In the genomic region with DNA sequence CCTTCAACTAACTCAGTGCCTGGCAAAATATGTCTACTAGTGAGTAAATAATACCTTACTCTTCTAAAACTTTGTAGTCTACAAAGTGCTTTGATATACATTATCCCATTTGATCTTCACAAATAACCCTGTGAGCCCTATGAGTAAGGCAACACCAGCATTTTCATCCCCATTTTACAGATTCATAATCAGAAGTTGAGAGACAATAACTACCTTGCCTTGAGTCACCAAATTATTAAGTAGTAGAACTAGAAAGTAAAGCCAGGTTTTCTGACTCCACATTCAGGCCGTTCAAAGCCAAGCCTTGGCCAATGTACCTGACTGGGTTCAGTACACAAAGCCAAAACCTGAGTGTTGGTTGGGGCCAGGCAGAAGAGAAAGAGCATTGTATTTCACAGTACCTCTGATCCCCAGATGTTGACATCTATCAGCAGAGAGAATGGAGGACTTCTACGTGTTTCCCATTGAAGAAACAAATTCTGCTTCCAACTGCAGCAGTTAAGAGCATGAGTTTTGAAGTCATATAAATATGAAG, we compare ENCODE assay signal across 1 cellular context.
TF ChIP-seq lines count a peak whose summit lies in the region.

No MANE protein-coding gene starts in this region.

TF ChIP-seq in HepG2, 621 proteins besides CTCF, POLR2A, EP300 and RAD21 (continued from another document and continues in another):
- TF ChIP-seq, protein P1, sequence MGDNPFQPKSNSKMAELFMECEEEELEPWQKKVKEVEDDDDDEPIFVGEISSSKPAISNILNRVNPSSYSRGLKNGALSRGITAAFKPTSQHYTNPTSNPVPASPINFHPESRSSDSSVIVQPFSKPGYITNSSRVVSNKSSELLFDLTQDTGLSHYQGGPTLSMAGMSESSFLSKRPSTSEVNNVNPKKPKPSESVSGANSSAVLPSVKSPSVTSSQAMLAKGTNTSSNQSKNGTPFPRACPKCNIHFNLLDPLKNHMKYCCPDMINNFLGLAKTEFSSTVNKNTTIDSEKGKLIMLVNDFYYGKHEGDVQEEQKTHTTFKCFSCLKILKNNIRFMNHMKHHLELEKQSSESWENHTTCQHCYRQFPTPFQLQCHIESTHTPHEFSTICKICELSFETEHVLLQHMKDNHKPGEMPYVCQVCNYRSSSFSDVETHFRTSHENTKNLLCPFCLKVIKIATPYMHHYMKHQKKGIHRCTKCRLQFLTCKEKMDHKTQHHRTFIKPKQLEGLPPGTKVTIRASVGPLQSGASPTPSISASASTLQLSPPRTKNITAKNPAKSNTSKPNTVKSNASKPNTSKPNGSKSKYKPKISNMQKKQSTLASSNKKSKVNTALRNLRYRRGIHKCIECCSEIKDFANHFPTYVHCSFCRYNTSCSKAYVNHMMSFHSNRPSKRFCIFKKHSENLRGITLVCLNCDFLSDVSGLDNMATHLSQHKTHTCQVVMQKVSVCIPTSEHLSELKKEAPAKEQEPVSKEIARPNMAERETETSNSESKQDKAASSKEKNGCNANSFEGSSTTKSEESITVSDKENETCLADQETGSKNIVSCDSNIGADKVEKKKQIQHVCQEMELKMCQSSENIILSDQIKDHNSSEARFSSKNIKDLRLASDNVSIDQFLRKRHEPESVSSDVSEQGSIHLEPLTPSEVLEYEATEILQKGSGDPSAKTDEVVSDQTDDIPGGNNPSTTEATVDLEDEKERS (CRISPR knock-in tag; IDR thresholded peaks at IDR 0.05), result 0 out of 2 replicates have a peak, but pooled peaks have one; percentile 50
- TF ChIP-seq ZNF792 (CRISPR knock-in tag; IDR thresholded peaks at IDR 0.05), result no peak
- TF ChIP-seq NFE2 (CRISPR knock-in tag; IDR thresholded peaks at IDR 0.05), result no peak
- no peak for TF ChIP-seq ZNF251 (CRISPR knock-in tag; IDR thresholded peaks at IDR 0.05)
- peak; percentile 65; the same call in 1 of the 2 replicates for TF ChIP-seq EHMT2 (IDR thresholded peaks at IDR 0.05; ENCODE audit: borderline replicate concordance, low read depth, low read length)
- no peak for TF ChIP-seq ZNF747 (CRISPR knock-in tag; IDR thresholded peaks at IDR 0.05; ENCODE audit: borderline replicate concordance)
- no peak for TF ChIP-seq PHF21A (CRISPR knock-in tag; IDR thresholded peaks at IDR 0.05)
- TF ChIP-seq ZSCAN22 (CRISPR knock-in tag; IDR thresholded peaks at IDR 0.05), result no peak
- no peak for TF ChIP-seq ZKSCAN1 (IDR thresholded peaks at IDR 0.05; ENCODE audit: low read length)
- TF ChIP-seq, protein P2, sequence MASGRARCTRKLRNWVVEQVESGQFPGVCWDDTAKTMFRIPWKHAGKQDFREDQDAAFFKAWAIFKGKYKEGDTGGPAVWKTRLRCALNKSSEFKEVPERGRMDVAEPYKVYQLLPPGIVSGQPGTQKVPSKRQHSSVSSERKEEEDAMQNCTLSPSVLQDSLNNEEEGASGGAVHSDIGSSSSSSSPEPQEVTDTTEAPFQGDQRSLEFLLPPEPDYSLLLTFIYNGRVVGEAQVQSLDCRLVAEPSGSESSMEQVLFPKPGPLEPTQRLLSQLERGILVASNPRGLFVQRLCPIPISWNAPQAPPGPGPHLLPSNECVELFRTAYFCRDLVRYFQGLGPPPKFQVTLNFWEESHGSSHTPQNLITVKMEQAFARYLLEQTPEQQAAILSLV (CRISPR knock-in tag; IDR thresholded peaks at IDR 0.05; ENCODE audit: borderline replicate concordance), result no peak
- TF ChIP-seq, protein P3, sequence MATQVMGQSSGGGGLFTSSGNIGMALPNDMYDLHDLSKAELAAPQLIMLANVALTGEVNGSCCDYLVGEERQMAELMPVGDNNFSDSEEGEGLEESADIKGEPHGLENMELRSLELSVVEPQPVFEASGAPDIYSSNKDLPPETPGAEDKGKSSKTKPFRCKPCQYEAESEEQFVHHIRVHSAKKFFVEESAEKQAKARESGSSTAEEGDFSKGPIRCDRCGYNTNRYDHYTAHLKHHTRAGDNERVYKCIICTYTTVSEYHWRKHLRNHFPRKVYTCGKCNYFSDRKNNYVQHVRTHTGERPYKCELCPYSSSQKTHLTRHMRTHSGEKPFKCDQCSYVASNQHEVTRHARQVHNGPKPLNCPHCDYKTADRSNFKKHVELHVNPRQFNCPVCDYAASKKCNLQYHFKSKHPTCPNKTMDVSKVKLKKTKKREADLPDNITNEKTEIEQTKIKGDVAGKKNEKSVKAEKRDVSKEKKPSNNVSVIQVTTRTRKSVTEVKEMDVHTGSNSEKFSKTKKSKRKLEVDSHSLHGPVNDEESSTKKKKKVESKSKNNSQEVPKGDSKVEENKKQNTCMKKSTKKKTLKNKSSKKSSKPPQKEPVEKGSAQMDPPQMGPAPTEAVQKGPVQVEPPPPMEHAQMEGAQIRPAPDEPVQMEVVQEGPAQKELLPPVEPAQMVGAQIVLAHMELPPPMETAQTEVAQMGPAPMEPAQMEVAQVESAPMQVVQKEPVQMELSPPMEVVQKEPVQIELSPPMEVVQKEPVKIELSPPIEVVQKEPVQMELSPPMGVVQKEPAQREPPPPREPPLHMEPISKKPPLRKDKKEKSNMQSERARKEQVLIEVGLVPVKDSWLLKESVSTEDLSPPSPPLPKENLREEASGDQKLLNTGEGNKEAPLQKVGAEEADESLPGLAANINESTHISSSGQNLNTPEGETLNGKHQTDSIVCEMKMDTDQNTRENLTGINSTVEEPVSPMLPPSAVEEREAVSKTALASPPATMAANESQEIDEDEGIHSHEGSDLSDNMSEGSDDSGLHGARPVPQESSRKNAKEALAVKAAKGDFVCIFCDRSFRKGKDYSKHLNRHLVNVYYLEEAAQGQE (IDR thresholded peaks at IDR 0.05; ENCODE audit: borderline replicate concordance in 1 of 2, low read depth in 1 of 2, low read length in 2 of 2), result no peak
- TF ChIP-seq ZNF75D (CRISPR knock-in tag; IDR thresholded peaks at IDR 0.05; ENCODE audit: borderline replicate concordance), result no peak
- no peak for TF ChIP-seq GFI1 (CRISPR knock-in tag; IDR thresholded peaks at IDR 0.05; ENCODE audit: borderline replicate concordance)
- TF ChIP-seq, protein P4, sequence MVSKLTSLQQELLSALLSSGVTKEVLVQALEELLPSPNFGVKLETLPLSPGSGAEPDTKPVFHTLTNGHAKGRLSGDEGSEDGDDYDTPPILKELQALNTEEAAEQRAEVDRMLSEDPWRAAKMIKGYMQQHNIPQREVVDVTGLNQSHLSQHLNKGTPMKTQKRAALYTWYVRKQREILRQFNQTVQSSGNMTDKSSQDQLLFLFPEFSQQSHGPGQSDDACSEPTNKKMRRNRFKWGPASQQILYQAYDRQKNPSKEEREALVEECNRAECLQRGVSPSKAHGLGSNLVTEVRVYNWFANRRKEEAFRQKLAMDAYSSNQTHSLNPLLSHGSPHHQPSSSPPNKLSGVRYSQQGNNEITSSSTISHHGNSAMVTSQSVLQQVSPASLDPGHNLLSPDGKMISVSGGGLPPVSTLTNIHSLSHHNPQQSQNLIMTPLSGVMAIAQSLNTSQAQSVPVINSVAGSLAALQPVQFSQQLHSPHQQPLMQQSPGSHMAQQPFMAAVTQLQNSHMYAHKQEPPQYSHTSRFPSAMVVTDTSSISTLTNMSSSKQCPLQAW (CRISPR knock-in tag; IDR thresholded peaks at IDR 0.05), result no peak
- no peak for TF ChIP-seq GPN1 (CRISPR knock-in tag; IDR thresholded peaks at IDR 0.05; ENCODE audit: borderline replicate concordance)
- no peak for TF ChIP-seq ZNF530 (CRISPR knock-in tag; IDR thresholded peaks at IDR 0.05; ENCODE audit: low read depth)
- TF ChIP-seq CHD2 (IDR thresholded peaks at IDR 0.05; ENCODE audit: low read depth, low read length), result no peak
- TF ChIP-seq U2AF2 (IDR thresholded peaks at IDR 0.05; ENCODE audit: low read depth, low read length), result no peak
- TF ChIP-seq MED13 (CRISPR knock-in tag; IDR thresholded peaks at IDR 0.05), result no peak
- no peak for TF ChIP-seq NFRKB (IDR thresholded peaks at IDR 0.05)
- TF ChIP-seq ZFAT (CRISPR knock-in tag; conservative IDR thresholded peaks at IDR 0.05), result no peak
- TF ChIP-seq, protein P5, sequence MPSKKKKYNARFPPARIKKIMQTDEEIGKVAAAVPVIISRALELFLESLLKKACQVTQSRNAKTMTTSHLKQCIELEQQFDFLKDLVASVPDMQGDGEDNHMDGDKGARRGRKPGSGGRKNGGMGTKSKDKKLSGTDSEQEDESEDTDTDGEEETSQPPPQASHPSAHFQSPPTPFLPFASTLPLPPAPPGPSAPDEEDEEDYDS (CRISPR knock-in tag; IDR thresholded peaks at IDR 0.05), result no peak
- peak; percentile 31; the same call in 1 of the 2 replicates for TF ChIP-seq FOSL2 (CRISPR knock-in tag; IDR thresholded peaks at IDR 0.05)
- TF ChIP-seq, protein P6, sequence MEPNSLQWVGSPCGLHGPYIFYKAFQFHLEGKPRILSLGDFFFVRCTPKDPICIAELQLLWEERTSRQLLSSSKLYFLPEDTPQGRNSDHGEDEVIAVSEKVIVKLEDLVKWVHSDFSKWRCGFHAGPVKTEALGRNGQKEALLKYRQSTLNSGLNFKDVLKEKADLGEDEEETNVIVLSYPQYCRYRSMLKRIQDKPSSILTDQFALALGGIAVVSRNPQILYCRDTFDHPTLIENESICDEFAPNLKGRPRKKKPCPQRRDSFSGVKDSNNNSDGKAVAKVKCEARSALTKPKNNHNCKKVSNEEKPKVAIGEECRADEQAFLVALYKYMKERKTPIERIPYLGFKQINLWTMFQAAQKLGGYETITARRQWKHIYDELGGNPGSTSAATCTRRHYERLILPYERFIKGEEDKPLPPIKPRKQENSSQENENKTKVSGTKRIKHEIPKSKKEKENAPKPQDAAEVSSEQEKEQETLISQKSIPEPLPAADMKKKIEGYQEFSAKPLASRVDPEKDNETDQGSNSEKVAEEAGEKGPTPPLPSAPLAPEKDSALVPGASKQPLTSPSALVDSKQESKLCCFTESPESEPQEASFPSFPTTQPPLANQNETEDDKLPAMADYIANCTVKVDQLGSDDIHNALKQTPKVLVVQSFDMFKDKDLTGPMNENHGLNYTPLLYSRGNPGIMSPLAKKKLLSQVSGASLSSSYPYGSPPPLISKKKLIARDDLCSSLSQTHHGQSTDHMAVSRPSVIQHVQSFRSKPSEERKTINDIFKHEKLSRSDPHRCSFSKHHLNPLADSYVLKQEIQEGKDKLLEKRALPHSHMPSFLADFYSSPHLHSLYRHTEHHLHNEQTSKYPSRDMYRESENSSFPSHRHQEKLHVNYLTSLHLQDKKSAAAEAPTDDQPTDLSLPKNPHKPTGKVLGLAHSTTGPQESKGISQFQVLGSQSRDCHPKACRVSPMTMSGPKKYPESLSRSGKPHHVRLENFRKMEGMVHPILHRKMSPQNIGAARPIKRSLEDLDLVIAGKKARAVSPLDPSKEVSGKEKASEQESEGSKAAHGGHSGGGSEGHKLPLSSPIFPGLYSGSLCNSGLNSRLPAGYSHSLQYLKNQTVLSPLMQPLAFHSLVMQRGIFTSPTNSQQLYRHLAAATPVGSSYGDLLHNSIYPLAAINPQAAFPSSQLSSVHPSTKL (CRISPR knock-in tag; IDR thresholded peaks at IDR 0.05), result peak; percentile 54
- TF ChIP-seq, protein P7, sequence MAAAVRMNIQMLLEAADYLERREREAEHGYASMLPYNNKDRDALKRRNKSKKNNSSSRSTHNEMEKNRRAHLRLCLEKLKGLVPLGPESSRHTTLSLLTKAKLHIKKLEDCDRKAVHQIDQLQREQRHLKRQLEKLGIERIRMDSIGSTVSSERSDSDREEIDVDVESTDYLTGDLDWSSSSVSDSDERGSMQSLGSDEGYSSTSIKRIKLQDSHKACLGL (CRISPR knock-in tag; IDR thresholded peaks at IDR 0.05), result no peak
- TF ChIP-seq, protein P8, sequence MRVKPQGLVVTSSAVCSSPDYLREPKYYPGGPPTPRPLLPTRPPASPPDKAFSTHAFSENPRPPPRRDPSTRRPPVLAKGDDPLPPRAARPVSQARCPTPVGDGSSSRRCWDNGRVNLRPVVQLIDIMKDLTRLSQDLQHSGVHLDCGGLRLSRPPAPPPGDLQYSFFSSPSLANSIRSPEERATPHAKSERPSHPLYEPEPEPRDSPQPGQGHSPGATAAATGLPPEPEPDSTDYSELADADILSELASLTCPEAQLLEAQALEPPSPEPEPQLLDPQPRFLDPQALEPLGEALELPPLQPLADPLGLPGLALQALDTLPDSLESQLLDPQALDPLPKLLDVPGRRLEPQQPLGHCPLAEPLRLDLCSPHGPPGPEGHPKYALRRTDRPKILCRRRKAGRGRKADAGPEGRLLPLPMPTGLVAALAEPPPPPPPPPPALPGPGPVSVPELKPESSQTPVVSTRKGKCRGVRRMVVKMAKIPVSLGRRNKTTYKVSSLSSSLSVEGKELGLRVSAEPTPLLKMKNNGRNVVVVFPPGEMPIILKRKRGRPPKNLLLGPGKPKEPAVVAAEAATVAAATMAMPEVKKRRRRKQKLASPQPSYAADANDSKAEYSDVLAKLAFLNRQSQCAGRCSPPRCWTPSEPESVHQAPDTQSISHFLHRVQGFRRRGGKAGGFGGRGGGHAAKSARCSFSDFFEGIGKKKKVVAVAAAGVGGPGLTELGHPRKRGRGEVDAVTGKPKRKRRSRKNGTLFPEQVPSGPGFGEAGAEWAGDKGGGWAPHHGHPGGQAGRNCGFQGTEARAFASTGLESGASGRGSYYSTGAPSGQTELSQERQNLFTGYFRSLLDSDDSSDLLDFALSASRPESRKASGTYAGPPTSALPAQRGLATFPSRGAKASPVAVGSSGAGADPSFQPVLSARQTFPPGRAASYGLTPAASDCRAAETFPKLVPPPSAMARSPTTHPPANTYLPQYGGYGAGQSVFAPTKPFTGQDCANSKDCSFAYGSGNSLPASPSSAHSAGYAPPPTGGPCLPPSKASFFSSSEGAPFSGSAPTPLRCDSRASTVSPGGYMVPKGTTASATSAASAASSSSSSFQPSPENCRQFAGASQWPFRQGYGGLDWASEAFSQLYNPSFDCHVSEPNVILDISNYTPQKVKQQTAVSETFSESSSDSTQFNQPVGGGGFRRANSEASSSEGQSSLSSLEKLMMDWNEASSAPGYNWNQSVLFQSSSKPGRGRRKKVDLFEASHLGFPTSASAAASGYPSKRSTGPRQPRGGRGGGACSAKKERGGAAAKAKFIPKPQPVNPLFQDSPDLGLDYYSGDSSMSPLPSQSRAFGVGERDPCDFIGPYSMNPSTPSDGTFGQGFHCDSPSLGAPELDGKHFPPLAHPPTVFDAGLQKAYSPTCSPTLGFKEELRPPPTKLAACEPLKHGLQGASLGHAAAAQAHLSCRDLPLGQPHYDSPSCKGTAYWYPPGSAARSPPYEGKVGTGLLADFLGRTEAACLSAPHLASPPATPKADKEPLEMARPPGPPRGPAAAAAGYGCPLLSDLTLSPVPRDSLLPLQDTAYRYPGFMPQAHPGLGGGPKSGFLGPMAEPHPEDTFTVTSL (CRISPR knock-in tag; IDR thresholded peaks at IDR 0.05; ENCODE audit: borderline replicate concordance), result peak; percentile 46; the same call in 1 of the 2 replicates
- TF ChIP-seq ZNF652 (CRISPR knock-in tag; IDR thresholded peaks at IDR 0.05; ENCODE audit: borderline replicate concordance, low read depth), result no peak
- TF ChIP-seq ZNF331 (CRISPR knock-in tag; IDR thresholded peaks at IDR 0.05), result peak; percentile 81
- TF ChIP-seq, protein P9, sequence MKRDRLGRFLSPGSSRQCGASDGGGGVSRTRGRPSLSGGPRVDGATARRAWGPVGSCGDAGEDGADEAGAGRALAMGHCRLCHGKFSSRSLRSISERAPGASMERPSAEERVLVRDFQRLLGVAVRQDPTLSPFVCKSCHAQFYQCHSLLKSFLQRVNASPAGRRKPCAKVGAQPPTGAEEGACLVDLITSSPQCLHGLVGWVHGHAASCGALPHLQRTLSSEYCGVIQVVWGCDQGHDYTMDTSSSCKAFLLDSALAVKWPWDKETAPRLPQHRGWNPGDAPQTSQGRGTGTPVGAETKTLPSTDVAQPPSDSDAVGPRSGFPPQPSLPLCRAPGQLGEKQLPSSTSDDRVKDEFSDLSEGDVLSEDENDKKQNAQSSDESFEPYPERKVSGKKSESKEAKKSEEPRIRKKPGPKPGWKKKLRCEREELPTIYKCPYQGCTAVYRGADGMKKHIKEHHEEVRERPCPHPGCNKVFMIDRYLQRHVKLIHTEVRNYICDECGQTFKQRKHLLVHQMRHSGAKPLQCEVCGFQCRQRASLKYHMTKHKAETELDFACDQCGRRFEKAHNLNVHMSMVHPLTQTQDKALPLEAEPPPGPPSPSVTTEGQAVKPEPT (CRISPR knock-in tag; IDR thresholded peaks at IDR 0.05; ENCODE audit: low read depth), result no peak
- TF ChIP-seq ZNF367 (CRISPR knock-in tag; IDR thresholded peaks at IDR 0.05; ENCODE audit: borderline replicate concordance), result no peak
- no peak for TF ChIP-seq HOXA5 (CRISPR knock-in tag; IDR thresholded peaks at IDR 0.05)
- TF ChIP-seq ZSCAN30 (CRISPR knock-in tag; IDR thresholded peaks at IDR 0.05), result no peak
- no peak for TF ChIP-seq KAT2B (IDR thresholded peaks at IDR 0.05; ENCODE audit: borderline replicate concordance, low read depth, low read length)
- TF ChIP-seq FOXA1 (IDR thresholded peaks at IDR 0.05), result no peak
- TF ChIP-seq FOXA1 (CRISPR knock-in tag; IDR thresholded peaks at IDR 0.05), result peak; percentile 81
